ENCODE assay signal across 13 cellular contexts in genomic region chr10:97207756-97208346, GRCh38. TPM values are rescaled to one million over a fixed set of nuclear protein-coding genes. Genes with fewer than 3 reads are reported as not detected.
"Had no signal": no experiment of that assay in that cellular context is flagged by ENCODE, and none has a peak within 500 bp of the region (broad histone marks: within the 10 kb centered on the region; RNA-seq: fewer than 3 reads in every experiment).

No MANE protein-coding gene starts in this region.

- H3K27ac ChIP-seq: ascending aorta, epithelial cell of prostate, heart left ventricle, lower lobe of right lung, sigmoid colon, spleen had no signal

- DNase-seq: activated CD4-positive, alpha-beta T cell treated with anti-CD3 and anti-CD28 coated beads, Interleukin-2, amount 10 ng/mL, durations not matched to agents 7 days and 5 days; activated CD4-positive, CD25-positive, alpha-beta regulatory T cell; activated naive CD4-positive, alpha-beta T cell treated with anti-CD3 and anti-CD28 coated beads for 36 hours; dermis blood vessel endothelial cell; heart left ventricle; lower lobe of right lung; nephron progenitor cell; sigmoid colon; spleen; stimulated activated CD4-positive, alpha-beta T cell treated with anti-CD3 and anti-CD28 coated beads, Interleukin-1b, Interleukin-23, amount 100 ng/mL, for 48 hours had no signal

- H3K4me1 ChIP-seq: ascending aorta, heart left ventricle, lower lobe of right lung, spleen had no signal

- H3K36me3 ChIP-seq: ascending aorta, heart left ventricle, lower lobe of right lung, sigmoid colon, spleen had no signal

- H3K27me3 ChIP-seq: ascending aorta, heart left ventricle, sigmoid colon had no signal

- H3K9me3 ChIP-seq: ascending aorta, heart left ventricle, lower lobe of right lung, sigmoid colon, spleen had no signal

- ATAC-seq: activated T-helper 17 cell treated with anti-CD3 and anti-CD28 coated beads, Interleukin-2, amount 50 U/mL, for 72 hours; heart left ventricle; lower lobe of right lung had no signal

- H3K4me3 ChIP-seq: ascending aorta, heart left ventricle, lower lobe of right lung, sigmoid colon, spleen had no signal

RNA-seq across cellular contexts. Expression of gene SLIT1, which starts 22.1 kb away (rescaled TPM):
- total RNA-seq: ascending aorta had no signal
